30 cellular contexts compared by ENCODE assay signal in the genomic region with DNA sequence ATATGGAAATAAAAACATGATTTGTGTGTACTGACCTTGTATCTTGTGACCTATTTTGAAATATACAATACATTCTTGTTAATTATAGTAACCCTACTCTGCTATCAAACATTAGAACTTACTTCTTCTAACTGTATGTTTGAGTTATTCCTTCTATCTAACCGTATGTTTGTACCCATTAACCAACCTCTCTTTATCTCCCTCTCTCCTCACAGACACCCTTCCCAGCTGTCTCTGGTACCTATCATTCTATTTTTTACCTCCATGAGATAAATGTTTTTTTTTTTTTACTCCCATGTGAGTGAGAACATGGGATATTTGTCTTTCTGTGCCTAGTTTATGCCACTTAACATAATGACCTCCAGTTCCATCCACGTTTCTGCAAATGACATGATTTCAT.
"Had no signal": no experiment of that assay in that cellular context is flagged by ENCODE, and none has a peak within 500 bp of the region (broad histone marks: within the 10 kb centered on the region; RNA-seq: fewer than 3 reads in every experiment).

No MANE protein-coding gene starts in this region.

- H3K4me1 ChIP-seq: adrenal gland, gastrocnemius medialis had no signal

- H3K4me3 ChIP-seq: adrenal gland, body of pancreas, esophagus muscularis mucosa, gastrocnemius medialis, heart right ventricle had no signal

- H3K4me3 Mint-ChIP-seq: activated CD4-positive, alpha-beta memory T cell treated with anti-CD3 and anti-CD28 coated beads, Interleukin-2, amount 10 ng/mL, durations not matched to agents 7 days and 5 days; activated CD4-positive, alpha-beta T cell treated with anti-CD3 and anti-CD28 coated beads, Interleukin-2, amount 10 ng/mL, durations not matched to agents 7 days and 5 days; activated naive CD4-positive, alpha-beta T cell treated with anti-CD3 and anti-CD28 coated beads for 36 hours; activated naive CD4-positive, alpha-beta T cell treated with anti-CD3 and anti-CD28 coated beads, Interleukin-2, amount 50 U/mL, for 24 hours; activated naive CD8-positive, alpha-beta T cell treated with anti-CD3 and anti-CD28 coated beads for 36 hours; activated naive CD8-positive, alpha-beta T cell treated with anti-CD3 and anti-CD28 coated beads, Interleukin-2, amount 50 U/mL, for 24 hours; activated T-helper 1 cell treated with anti-CD3 and anti-CD28 coated beads, Interleukin-12 subunit alpha, Interleukin-12 subunit beta, Interleukin-2, Interleukin-4 antibody, amounts not matched to agents 30 ng/mL and 10 ng/mL and 1 ng/mL, durations not matched to agents 14 hours and 24 hours and 36 hours; effector memory CD8-positive, alpha-beta T cell had no signal

- H3K36me3 ChIP-seq: adrenal gland, esophagus muscularis mucosa, gastrocnemius medialis, heart right ventricle had no signal

- ATAC-seq: activated naive CD8-positive, alpha-beta T cell treated with anti-CD3 and anti-CD28 coated beads, Interleukin-2, amount 50 U/mL, for 24 hours; body of pancreas; effector memory CD8-positive, alpha-beta T cell; foreskin keratinocyte; gastrocnemius medialis; heart right ventricle had no signal

- H3K27me3 Mint-ChIP-seq: activated CD4-positive, alpha-beta memory T cell treated with anti-CD3 and anti-CD28 coated beads, Interleukin-2, amount 10 ng/mL, durations not matched to agents 7 days and 5 days; activated CD4-positive, alpha-beta T cell treated with anti-CD3 and anti-CD28 coated beads, Interleukin-2, amount 10 ng/mL, durations not matched to agents 7 days and 5 days; activated naive CD4-positive, alpha-beta T cell treated with anti-CD3 and anti-CD28 coated beads, Interleukin-2, amount 50 U/mL, for 24 hours; activated naive CD8-positive, alpha-beta T cell treated with anti-CD3 and anti-CD28 coated beads for 36 hours; activated naive CD8-positive, alpha-beta T cell treated with anti-CD3 and anti-CD28 coated beads, Interleukin-2, amount 50 U/mL, for 24 hours; effector memory CD8-positive, alpha-beta T cell had no signal

- DNase-seq: activated CD4-positive, alpha-beta memory T cell treated with anti-CD3 and anti-CD28 coated beads, Interleukin-2, amount 10 ng/mL, durations not matched to agents 7 days and 5 days; activated CD4-positive, alpha-beta T cell treated with anti-CD3 and anti-CD28 coated beads for 1 hour; activated CD4-positive, alpha-beta T cell treated with anti-CD3 and anti-CD28 coated beads for 4 hours; activated CD4-positive, alpha-beta T cell treated with anti-CD3 and anti-CD28 coated beads, Interleukin-2, amount 10 ng/mL, durations not matched to agents 7 days and 5 days; activated CD4-positive, alpha-beta T cell treated with anti-CD3 and anti-CD28 coated beads, Interleukin-2, amount 50 U/mL, for 4 hours; activated CD8-positive, alpha-beta memory T cell treated with anti-CD3 and anti-CD28 coated beads, Interleukin-2, amount 50 U/mL, for 48 hours; activated effector memory CD4-positive, alpha-beta T cell treated with anti-CD3 and anti-CD28 coated beads, Interleukin-2, amount 50 U/mL, for 16 hours; activated naive CD4-positive, alpha-beta T cell treated with anti-CD3 and anti-CD28 coated beads for 36 hours; activated naive CD8-positive, alpha-beta T cell treated with anti-CD3 and anti-CD28 coated beads for 36 hours; activated naive CD8-positive, alpha-beta T cell treated with anti-CD3 and anti-CD28 coated beads, Interleukin-2, amount 50 U/mL, for 24 hours; activated T-cell treated with anti-CD3 and anti-CD28 coated beads for 4 hours; activated T-cell treated with anti-CD3 and anti-CD28 coated beads, Interleukin-2, amount 50 U/mL, for 48 hours; adrenal gland; amygdala; aorta; body of pancreas; cortex of kidney; dermis blood vessel endothelial cell; effector CD4-positive, alpha-beta T cell; effector memory CD8-positive, alpha-beta T cell; erythroblast; foreskin keratinocyte; gastrocnemius medialis; glutamatergic neuron; heart right ventricle; T-helper 2 cell had no signal

- H3K27ac Mint-ChIP-seq: activated CD4-positive, alpha-beta memory T cell treated with anti-CD3 and anti-CD28 coated beads, Interleukin-2, amount 10 ng/mL, durations not matched to agents 7 days and 5 days; activated CD4-positive, alpha-beta T cell treated with anti-CD3 and anti-CD28 coated beads, Interleukin-2, amount 10 ng/mL, durations not matched to agents 7 days and 5 days; activated naive CD4-positive, alpha-beta T cell treated with anti-CD3 and anti-CD28 coated beads for 36 hours; activated naive CD4-positive, alpha-beta T cell treated with anti-CD3 and anti-CD28 coated beads, Interleukin-2, amount 50 U/mL, for 24 hours; activated naive CD8-positive, alpha-beta T cell treated with anti-CD3 and anti-CD28 coated beads for 36 hours; activated naive CD8-positive, alpha-beta T cell treated with anti-CD3 and anti-CD28 coated beads, Interleukin-2, amount 50 U/mL, for 24 hours; activated T-helper 1 cell treated with anti-CD3 and anti-CD28 coated beads, Interleukin-12 subunit alpha, Interleukin-12 subunit beta, Interleukin-2, Interleukin-4 antibody, amounts not matched to agents 30 ng/mL and 10 ng/mL and 1 ng/mL, durations not matched to agents 14 hours and 24 hours and 36 hours; activated T-helper 2 cell treated with anti-CD3 and anti-CD28 coated beads, Interferon-gamma antibody, Interleukin-2, Interleukin-4, amounts not matched to agents 10 μg/mL and 5 μg/mL and 100 μg/mL, durations not matched to agents 14 hours and 24 hours and 36 hours; effector memory CD8-positive, alpha-beta T cell had no signal

- H3K27me3 ChIP-seq: adrenal gland, body of pancreas, esophagus muscularis mucosa, foreskin keratinocyte, gastrocnemius medialis, heart right ventricle had no signal

- H3K9me3 ChIP-seq: adrenal gland, body of pancreas, esophagus muscularis mucosa, gastrocnemius medialis, heart right ventricle had no signal

- H3K9me3 Mint-ChIP-seq: activated naive CD4-positive, alpha-beta T cell treated with anti-CD3 and anti-CD28 coated beads for 36 hours; activated naive CD4-positive, alpha-beta T cell treated with anti-CD3 and anti-CD28 coated beads, Interleukin-2, amount 50 U/mL, for 24 hours; activated naive CD8-positive, alpha-beta T cell treated with anti-CD3 and anti-CD28 coated beads for 36 hours; activated naive CD8-positive, alpha-beta T cell treated with anti-CD3 and anti-CD28 coated beads, Interleukin-2, amount 50 U/mL, for 24 hours; effector memory CD8-positive, alpha-beta T cell had no signal

- H3K27ac ChIP-seq: adrenal gland, body of pancreas, esophagus muscularis mucosa, foreskin keratinocyte, gastrocnemius medialis, heart right ventricle had no signal
